Comparison of ENCODE assay signal across 16 cellular contexts in the genomic region with DNA sequence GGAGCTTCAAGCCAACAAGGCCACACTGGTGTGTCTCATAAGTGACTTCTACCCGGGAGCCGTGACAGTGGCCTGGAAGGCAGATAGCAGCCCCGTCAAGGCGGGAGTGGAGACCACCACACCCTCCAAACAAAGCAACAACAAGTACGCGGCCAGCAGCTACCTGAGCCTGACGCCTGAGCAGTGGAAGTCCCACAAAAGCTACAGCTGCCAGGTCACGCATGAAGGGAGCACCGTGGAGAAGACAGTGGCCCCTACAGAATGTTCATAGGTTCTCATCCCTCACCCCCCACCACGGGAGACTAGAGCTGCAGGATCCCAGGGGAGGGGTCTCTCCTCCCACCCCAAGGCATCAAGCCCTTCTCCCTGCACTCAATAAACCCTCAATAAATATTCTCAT. TPM values are rescaled to one million over a fixed set of nuclear protein-coding genes. Genes with fewer than 3 reads are reported as not detected.
DNase-seq lines count a peak whose midpoint lies in the region; ATAC-seq, FAIRE-seq and TF ChIP-seq lines count a peak whose summit lies in the region.
"Not testable (repeated sequence)": the region's sequence is repeated elsewhere in the genome, so short reads cannot be mapped to it uniquely, and the experiment has no call there.
"Had no signal": no experiment of that assay in that cellular context is flagged by ENCODE, and none has a peak within 500 bp of the region (broad histone marks: within the 10 kb centered on the region; RNA-seq: fewer than 3 reads in every experiment).

No MANE protein-coding gene starts in this region.

- intact Hi-C loops in activated B cell treated with CpG ODN at 0.5 μM for 24 hours (cut with micrococcal nuclease); kidney (cut with DNase I); posterior vena cava (cut with DNase I): not testable (repeated sequence)

- peaks cover 33% of the 10 kb centered on the region for H3K36me3 Mint-ChIP-seq in activated B cell treated with CpG ODN at 0.5 μM for 24 hours (ENCODE audit: low read depth)
- H3K36me3 Mint-ChIP-seq in stimulated activated naive B cell treated with anti-CD40 and anti-IgM and Interleukin-4, amounts not matched to agents 10 μg/mL and 1 μg/mL and 100 μg/mL, for 72 hours: peaks cover 17 to 26% of the 10 kb centered on the region in 2 donors

- peaks cover 86% of the 10 kb centered on the region for H3K4me1 Mint-ChIP-seq in activated B cell treated with CpG ODN at 0.5 μM for 24 hours
- H3K4me1 Mint-ChIP-seq in stimulated activated naive B cell treated with anti-CD40 and anti-IgM and Interleukin-4, amounts not matched to agents 10 μg/mL and 1 μg/mL and 100 μg/mL, for 72 hours: peaks cover 74 to 89% of the 10 kb centered on the region in 2 donors

- not testable (repeated sequence) for H3K9me3 ChIP-seq in DOHH2 (ENCODE audit: control insufficient read depth, insufficient read depth, low read length); OCI-LY1 (ENCODE audit: low read length); kidney (ENCODE audit: control insufficient read depth in 1 of 2, low read length in 2 of 2)

- not testable (repeated sequence) for TF ChIP-seq CTCF in DOHH2 (IDR thresholded peaks at IDR 0.05; ENCODE audit: low read depth, low read length, poor library complexity, severe bottlenecking); OCI-LY1 (IDR thresholded peaks at IDR 0.05; ENCODE audit: low read length); activated B cell treated with CpG ODN at 0.5 μM for 24 hours (IDR thresholded peaks at IDR 0.05); kidney (IDR thresholded peaks at IDR 0.05; ENCODE audit: borderline replicate concordance, extremely low read depth, insufficient read depth)

- peak overlapping the region; percentile 61 for H3K4me3 Mint-ChIP-seq in activated B cell treated with CpG ODN at 0.5 μM for 24 hours
- peak overlapping the region; percentile 78 to 82 for H3K4me3 Mint-ChIP-seq in stimulated activated naive B cell treated with anti-CD40 and anti-IgM and Interleukin-4, amounts not matched to agents 10 μg/mL and 1 μg/mL and 100 μg/mL, for 72 hours

- H3K27ac ChIP-seq in DOHH2 (ENCODE audit: low read depth, low read length): peak overlapping the region; percentile 90
- peak overlapping the region; percentile 99 for H3K27ac ChIP-seq in OCI-LY1 (ENCODE audit: low read depth, low read length, poor library complexity, severe bottlenecking)
- H3K27ac ChIP-seq in kidney (ENCODE audit: low read depth in 2 of 2, low read length in 2 of 2): not testable (repeated sequence)

- H3K9ac ChIP-seq in OCI-LY1 (ENCODE audit: low read length): peak overlapping the region; percentile 40; the same call in 1 of the 2 replicates
- not testable (repeated sequence) for H3K9ac ChIP-seq in kidney (ENCODE audit: low read length in 2 of 2)

- H3K4me2 ChIP-seq in DOHH2 (ENCODE audit: low read length) (peak overlapping the region; percentile 50), OCI-LY1 (ENCODE audit: low read length) (0 out of 2 replicates have a peak overlapping the region, but pooled peaks have one; percentile 0)

- not testable (repeated sequence) for DNase-seq in activated B cell treated with CpG ODN at 0.5 μM for 24 hours; stimulated activated naive B cell treated with anti-CD40 and anti-IgM and Interleukin-4, amounts not matched to agents 10 μg/mL and 1 μg/mL and 100 μg/mL, for 72 hours
- DNase-seq in kidney (peak; percentile 24), posterior vena cava (ENCODE audit: low spot score) (peak; percentile 37)

- H3K27me3 Mint-ChIP-seq in activated B cell treated with CpG ODN at 0.5 μM for 24 hours; stimulated activated naive B cell treated with anti-CD40 and anti-IgM and Interleukin-4, amounts not matched to agents 10 μg/mL and 1 μg/mL and 100 μg/mL, for 72 hours: not testable (repeated sequence)

- not testable (repeated sequence) for H2AFZ ChIP-seq in OCI-LY1 (ENCODE audit: low read length)

- H3K9me3 Mint-ChIP-seq in activated B cell treated with CpG ODN at 0.5 μM for 24 hours; stimulated activated naive B cell treated with anti-CD40 and anti-IgM and Interleukin-4, amounts not matched to agents 10 μg/mL and 1 μg/mL and 100 μg/mL, for 72 hours: not testable (repeated sequence)

- H3K27ac Mint-ChIP-seq in activated B cell treated with CpG ODN at 0.5 μM for 24 hours: peak overlapping the region; percentile 81
- H3K27ac Mint-ChIP-seq in stimulated activated naive B cell treated with anti-CD40 and anti-IgM and Interleukin-4, amounts not matched to agents 10 μg/mL and 1 μg/mL and 100 μg/mL, for 72 hours: peak overlapping the region; percentile 93

- not testable (repeated sequence) for H3K27me3 ChIP-seq in DOHH2 (ENCODE audit: control insufficient read depth, low read length); OCI-LY1 (ENCODE audit: insufficient read depth, low read length)

- H3K4me1 ChIP-seq in DOHH2 (ENCODE audit: control insufficient read depth, low read length) (peaks cover 56% of the 10 kb centered on the region), OCI-LY1 (ENCODE audit: insufficient read depth, low read length, severe bottlenecking) (peaks cover 88% of the 10 kb centered on the region)
- not testable (repeated sequence) for H3K4me1 ChIP-seq in kidney (ENCODE audit: control insufficient read depth in 1 of 2, insufficient read depth in 1 of 2, low read depth in 1 of 2, low read length in 2 of 2)

- CTCF ChIA-PET in activated B cell treated with CpG ODN at 0.5 μM for 24 hours (lab: Charles Lee): interaction anchor here (1.6 kb wide), 1 partner anchor 25 kb away, joined by 3 read pairs; no protein-coding TSS in a partner anchor

- H3K9me2 ChIP-seq in DOHH2 (replicated peaks; ENCODE audit: control insufficient read depth, low read length); OCI-LY1 (ENCODE audit: low read depth, low read length): not testable (repeated sequence)

- not testable (repeated sequence) for FAIRE-seq in kidney (lab: Jason Lieb, UNC)

- H3K4me3 ChIP-seq in DOHH2 (ENCODE audit: low read length): peak overlapping the region; percentile 71
- not testable (repeated sequence) for H3K4me3 ChIP-seq in OCI-LY1 (ENCODE audit: low read depth, low read length, poor library complexity, severe bottlenecking); kidney (ENCODE audit: low read length in 2 of 2)

- H3F3A ChIP-seq in DOHH2 (ENCODE audit: control insufficient read depth, insufficient read depth): peaks cover 36% of the 10 kb centered on the region
- not testable (repeated sequence) for H3F3A ChIP-seq in OCI-LY1 (ENCODE audit: insufficient read depth, low read length)

- H3K36me3 ChIP-seq in DOHH2 (ENCODE audit: control insufficient read depth, low read length); OCI-LY1 (ENCODE audit: insufficient read depth, low read length); kidney (ENCODE audit: control insufficient read depth in 1 of 2, insufficient read depth in 2 of 2, low read length in 2 of 2): not testable (repeated sequence)

- POLR2A ChIA-PET in activated B cell treated with CpG ODN at 0.5 μM for 24 hours (lab: Charles Lee): interaction anchor here (0.6 to 5.8 kb wide), 6 partner anchors 22 to 880 kb away, joined by 3 to 133 read pairs (median 8); no protein-coding TSS in a partner anchor

- H3K79me2 ChIP-seq in DOHH2 (ENCODE audit: control insufficient read depth, low read length); OCI-LY1 (ENCODE audit: insufficient read depth, low read length): not testable (repeated sequence)

- not testable (repeated sequence) for H4K20me1 ChIP-seq in DOHH2 (ENCODE audit: control insufficient read depth, insufficient read depth, low read depth, low read length); OCI-LY1 (ENCODE audit: insufficient read depth, low read length)

- peak; percentile 12 for ATAC-seq in HG03439 (IDR thresholded peaks at IDR 0.05; ENCODE audit: unreplicated experiment)
- not testable (repeated sequence) for ATAC-seq in activated B cell treated with CpG ODN at 0.5 μM for 24 hours (ENCODE audit: low read depth); stimulated activated naive B cell treated with anti-CD40 and anti-IgM and Interleukin-4, amounts not matched to agents 10 μg/mL and 1 μg/mL and 100 μg/mL, for 72 hours (replicated peaks)

RNA-seq across cellular contexts. Expression of gene IGLL5, which starts 18.8 kb away (rescaled TPM):
- total RNA-seq in activated B cell treated with CpG ODN at 0.5 μM for 24 hours: 189 and 195 TPM in 2 replicates
- total RNA-seq in kidney: 103 TPM
- 1.9 TPM for polyA plus RNA-seq in kidney (ENCODE audit: insufficient read depth, low read depth, low replicate concordance)
- 1 to 10 TPM in 1 of 2 donors, under 1 TPM in 1; 0.52 to 1.1 TPM for total RNA-seq in posterior vena cava
- total RNA-seq: A172; A673; CD4-positive, alpha-beta T cell; CD8-positive, alpha-beta memory T cell; Daoy; G401; GM23338; H4; H9 had no signal
- polyA plus RNA-seq: CD8-positive, alpha-beta memory T cell; GM23338 had no signal

Comparison
In these comparisons a context has a peak if more than half of its experiments do, and no peak if none do; other contexts are left out.
1. RNA of gene IGLL5, which starts 18.8 kb away (total RNA-seq): 189 to 195 TPM in activated B cell treated with CpG ODN at 0.5 μM for 24 hours and 103 TPM in kidney (single experiment); 0.52 to 1.1 TPM in posterior vena cava; every median in the first group is over 10 times any median in the second.